In genomic region chr13:110248449-110249143, GRCh38 we compare ENCODE assay signal across 12 cellular contexts. TPM values are rescaled to one million over a fixed set of nuclear protein-coding genes. Genes with fewer than 3 reads are reported as not detected.
DNase-seq lines count a peak whose midpoint lies in the region; ATAC-seq and TF ChIP-seq lines count a peak whose summit lies in the region.
"Had no signal": no experiment of that assay in that cellular context is flagged by ENCODE, and none has a peak within 500 bp of the region (broad histone marks: within the 10 kb centered on the region; RNA-seq: fewer than 3 reads in every experiment).

No MANE protein-coding gene starts in this region.

- H2BK5ac ChIP-seq in IMR-90 (ENCODE audit: low read depth, low read length, poor library complexity, severe bottlenecking), result peak overlapping the region; percentile 100

- peak overlapping the region; percentile 85 for H2BK15ac ChIP-seq in IMR-90 (ENCODE audit: low read depth, low read length)

- TF ChIP-seq CTCF in IMR-90 (conservative IDR thresholded peaks at IDR 0.05; ENCODE audit: low read depth, low read length) (no peak), dorsolateral prefrontal cortex (IDR thresholded peaks at IDR 0.05 in 54 of 56, conservative IDR thresholded peaks at IDR 0.05 in 2 of 56; ENCODE audit: low read depth in 1 of 56, partially characterized antibody in 56 of 56) (no peak)

- H3K4me3 ChIP-seq in IMR-90 (ENCODE audit: insufficient read depth, low read depth, low read length) (no peak overlapping the region), dorsolateral prefrontal cortex (no peak overlapping the region), mucosa of rectum (ENCODE audit: low read length in 2 of 2) (no peak overlapping the region), stomach smooth muscle (ENCODE audit: low read length in 2 of 2) (peak overlapping the region in 1 of 2 donors; percentile 29)

- peaks cover 34 to 69% of the 10 kb centered on the region in 2 experiments; a peak in 3 of 4 replicates for H3K79me1 ChIP-seq in IMR-90 (ENCODE audit: low read depth in 1 of 2, low read length in 2 of 2)

- H4K91ac ChIP-seq in IMR-90 (ENCODE audit: insufficient read depth, low read depth, low read length), result peak overlapping the region; percentile 99

- H3K56ac ChIP-seq in IMR-90 (ENCODE audit: extremely low read depth, insufficient read depth, low read length), result peak overlapping the region; percentile 68

- H3K23ac ChIP-seq in IMR-90 (ENCODE audit: low read depth, low read length), result peak overlapping the region; percentile 92

- H3K9ac ChIP-seq in IMR-90 (ENCODE audit: low read depth, low read length) (peak overlapping the region; percentile 50), mucosa of rectum (ENCODE audit: low read depth in 1 of 2, low read length in 2 of 2) (no peak overlapping the region), stomach smooth muscle (ENCODE audit: low read length in 2 of 2) (peak overlapping the region; percentile 3 to 29)

- no peak for DNase-seq in IMR-90
- DNase-seq in dorsolateral prefrontal cortex, result no peak
- DNase-seq in NCI-H2081 treated with DMSO at 0.1 percent for 48 hours (lab: John Stamatoyannopoulos, UW), result no peak
- DNase-seq in putamen (ENCODE audit: low spot score), result no peak
- DNase-seq in stimulated activated CD4-positive, alpha-beta T cell treated with anti-CD3 and anti-CD28 coated beads, Interleukin-2, amount 100 ng/mL, for 48 hours, result no peak
- DNase-seq: activated CD4-positive, alpha-beta memory T cell treated with anti-CD3 and anti-CD28 coated beads for 36 hours; activated effector memory CD4-positive, alpha-beta T cell treated with Interleukin-2 at 50 U/mL for 16 hours; DMS53 had no signal

- H3K4me1 ChIP-seq in IMR-90 (ENCODE audit: control insufficient read depth, insufficient read depth, low read length) (peaks cover 39% of the 10 kb centered on the region), mucosa of rectum (ENCODE audit: control insufficient read depth in 2 of 2, insufficient read depth in 2 of 2, low read length in 2 of 2) (peaks cover 0 to 3% of the 10 kb centered on the region in 2 donors), stomach smooth muscle (ENCODE audit: control insufficient read depth, insufficient read depth, low read length) (peaks cover 64% of the 10 kb centered on the region)

- no peak for TF ChIP-seq POLR2A in IMR-90 (IDR thresholded peaks at IDR 0.05; ENCODE audit: low read depth, low read length)

- TF ChIP-seq RAD21 in IMR-90 (IDR thresholded peaks at IDR 0.05; ENCODE audit: low read length), result no peak

- peak overlapping the region; percentile 98 for H2BK120ac ChIP-seq in IMR-90 (ENCODE audit: low read depth, low read length)

- intact Hi-C loops in IMR-90 (cut with micrococcal nuclease), result loop anchor here (2.0 kb wide), 1 partner anchor 56 kb away; no protein-coding TSS in a partner anchor
- intact Hi-C loops in dorsolateral prefrontal cortex (cut with DNase I), result no loop called here

- H4K5ac ChIP-seq in IMR-90 (ENCODE audit: low read depth, low read length), result peak overlapping the region; percentile 96

- dilution Hi-C loops in IMR-90 (cut with HindIII; ENCODE audit: low sequenced_read_pairs, unreplicated experiment), result no loop called here

- H2BK20ac ChIP-seq in IMR-90 (ENCODE audit: low read depth, low read length), result peak overlapping the region; percentile 99

- CTCF ChIA-PET in IMR-90 (lab: Yijun Ruan, JAX), result interaction anchor here (0.9 to 1.7 kb wide), 4 partner anchors 11 to 102 kb away, joined by 3 to 6 read pairs (median 4); no protein-coding TSS in a partner anchor

- H3K9me1 ChIP-seq in IMR-90 (ENCODE audit: insufficient read depth, low read length), result peaks cover 39% of the 10 kb centered on the region

- H4K8ac ChIP-seq in IMR-90 (ENCODE audit: low read depth in 2 of 2, low read length in 2 of 2), result peak overlapping the region; percentile 90 to 99

- H3K14ac ChIP-seq in IMR-90 (replicated peaks; ENCODE audit: low read depth, low read length), result peak overlapping the region; percentile 96

- H2AK5ac ChIP-seq in IMR-90 (ENCODE audit: low read depth, low read length), result peak overlapping the region; percentile 100

- H3K4me2 ChIP-seq in IMR-90 (ENCODE audit: low read depth, low read length), result peak overlapping the region; percentile 8; the same call in 1 of the 2 replicates

- peaks cover 27% of the 10 kb centered on the region for H4K20me1 ChIP-seq in IMR-90 (ENCODE audit: insufficient read depth, low read length)

- 96% methylated on average over 19 of the region's 27 CpGs; no CpG with 5 or more reads in 1 of the 2 experiments for WGBS in IMR-90 (ENCODE audit: extremely low coverage in 2 of 2, insufficient read length in 1 of 2), 2 experiments

- peak overlapping the region; percentile 96 for H2AK9ac ChIP-seq in IMR-90 (replicated peaks; ENCODE audit: low read depth, low read length, poor library complexity)

- ATAC-seq in IMR-90 (ENCODE audit: low read depth), result no peak
- no peak for ATAC-seq in HG02759 (IDR thresholded peaks at IDR 0.05; ENCODE audit: unreplicated experiment)

- in situ Hi-C loops in IMR-90 (cut with MboI; ENCODE audit: low sequenced_read_pairs), result no loop called here

- no TSS peak for BruUV-seq in IMR-90 (replicated peaks; lab: Mats Ljungman, UMichigan)

- POLR2A ChIA-PET in IMR-90 (lab: Charles Lee; ENCODE audit: unreplicated experiment), result no interaction called here

- peak overlapping the region; percentile 99 for H3K18ac ChIP-seq in IMR-90 (ENCODE audit: low read depth, low read length)

- peak overlapping the region; percentile 100 for H3K4ac ChIP-seq in IMR-90 (ENCODE audit: low read depth, low read length)

- H3K36me3 ChIP-seq in IMR-90 (ENCODE audit: control insufficient read depth, insufficient read depth, low read length) (peaks cover 18% of the 10 kb centered on the region), mucosa of rectum (ENCODE audit: control insufficient read depth in 2 of 2, insufficient read depth in 2 of 2, low read length in 2 of 2) (no peaks in the 10 kb centered on the region), stomach smooth muscle (ENCODE audit: control insufficient read depth in 2 of 2, insufficient read depth in 2 of 2, low read length in 2 of 2) (peaks cover 0 to 6% of the 10 kb centered on the region in 2 donors)
- H3K36me3 ChIP-seq: neutrophil had no signal

- no peaks in the 10 kb centered on the region for H3K27me3 ChIP-seq in IMR-90 (ENCODE audit: control insufficient read depth, insufficient read depth, low read length)
- no peaks in the 10 kb centered on the region for H3K27me3 ChIP-seq in dorsolateral prefrontal cortex
- H3K27me3 ChIP-seq in mucosa of rectum (ENCODE audit: control insufficient read depth in 2 of 2, insufficient read depth in 2 of 2, low read length in 2 of 2), result no peaks in the 10 kb centered on the region
- H3K27me3 ChIP-seq in stomach smooth muscle (ENCODE audit: control insufficient read depth in 1 of 2, insufficient read depth in 2 of 2, low read length in 2 of 2), result no peaks in the 10 kb centered on the region

- peak overlapping the region; percentile 99 for H3K27ac ChIP-seq in IMR-90 (ENCODE audit: insufficient read depth, low read length)
- peak overlapping the region in 32 of 59 donors; percentile 4 to 76 (median 40) for H3K27ac ChIP-seq in dorsolateral prefrontal cortex
- peak overlapping the region; percentile 73 to 76 for H3K27ac ChIP-seq in mucosa of rectum (ENCODE audit: low read depth in 2 of 2, low read length in 2 of 2)
- H3K27ac ChIP-seq in stomach smooth muscle (ENCODE audit: low read length), result peak overlapping the region; percentile 76
- H3K27ac ChIP-seq: neutrophil had no signal

- peak overlapping the region; percentile 83 for H2AFZ ChIP-seq in IMR-90 (replicated peaks; ENCODE audit: low read length, poor library complexity)

- H3K9me3 ChIP-seq in IMR-90 (ENCODE audit: control insufficient read depth, insufficient read depth, low read length) (no peaks in the 10 kb centered on the region), mucosa of rectum (ENCODE audit: control insufficient read depth in 2 of 2, low read length in 2 of 2) (no peaks in the 10 kb centered on the region), stomach smooth muscle (ENCODE audit: control insufficient read depth in 2 of 2, low read length in 2 of 2) (no peaks in the 10 kb centered on the region)
- H3K9me3 ChIP-seq: neutrophil had no signal

TF ChIP-seq in IMR-90, 13 proteins besides CTCF, POLR2A, EP300 and RAD21:
- TF ChIP-seq RCOR1 (IDR thresholded peaks at IDR 0.05; ENCODE audit: insufficient replicate concordance, low read length) (no peak), FOS (IDR thresholded peaks at IDR 0.05; ENCODE audit: low read depth, low read length) (no peak)

RNA-seq across cellular contexts. Expression of gene COL4A1, which starts 58.4 kb away (rescaled TPM):
- total RNA-seq in IMR-90 (2012; rRNA removed), result 230 and 263 TPM in 2 replicates
- polyA plus RNA-seq in IMR-90 (2012; rRNA removed), result 301 and 337 TPM in 2 replicates
- 173 and 272 TPM in 2 replicates for polyA plus RNA-seq in IMR-90 (2012; cell fraction: cytosol; rRNA removed)
- 217 and 287 TPM in 2 replicates for polyA plus RNA-seq in IMR-90 (2012; cell fraction: nucleus; rRNA removed; ENCODE audit: low replicate concordance)
- 100 to 1,000 TPM in 1 of 120 experiments, 10 to 100 TPM in 113, 1 to 10 TPM in 6; 7.5 to 122 (median 19.9) TPM for total RNA-seq in dorsolateral prefrontal cortex
- total RNA-seq: activated CD4-positive, alpha-beta memory T cell treated with anti-CD3 and anti-CD28 coated beads for 36 hours had no signal

RNA-seq across cellular contexts. Expression of gene COL4A2, which starts 58.5 kb away (rescaled TPM):
- total RNA-seq in IMR-90 (2012; rRNA removed), result 90.7 and 97.5 TPM in 2 replicates
- 457 and 533 TPM in 2 replicates for polyA plus RNA-seq in IMR-90 (2012; rRNA removed)
- polyA plus RNA-seq in IMR-90 (2012; cell fraction: cytosol; rRNA removed), result 220 and 733 TPM in 2 replicates
- polyA plus RNA-seq in IMR-90 (2012; cell fraction: nucleus; rRNA removed; ENCODE audit: low replicate concordance), result 553 and 1,147 TPM in 2 replicates
- total RNA-seq in dorsolateral prefrontal cortex, result 100 to 1,000 TPM in 1 of 120 experiments, 10 to 100 TPM in 119; 12.9 to 107 (median 31.0) TPM
- total RNA-seq: activated CD4-positive, alpha-beta memory T cell treated with anti-CD3 and anti-CD28 coated beads for 36 hours had no signal

Comparison
In these comparisons a context has a peak if more than half of its experiments do, and no peak if none do; other contexts are left out.
1. H3K27ac ChIP-seq: peak in every context shown above with its lines; median percentile 99 in IMR-90; 76 in stomach smooth muscle; 74 in mucosa of rectum; 40 in dorsolateral prefrontal cortex.
2. H3K9ac ChIP-seq: peak in IMR-90 (single experiment) and stomach smooth muscle (2 of 2); none in mucosa of rectum (0 of 2).